8 cellular contexts compared by ENCODE assay signal in genomic region chr16:20944861-20945390, GRCh38. TPM values are rescaled to one million over a fixed set of nuclear protein-coding genes. Genes with fewer than 3 reads are reported as not detected.
DNase-seq lines count a peak whose midpoint lies in the region; ATAC-seq and TF ChIP-seq lines count a peak whose summit lies in the region.

No MANE protein-coding gene starts in this region.

- peak; percentile 44; the same call in 1 of the 2 replicates for TF ChIP-seq RAD21 in HCT116 (IDR thresholded peaks at IDR 0.05; ENCODE audit: low read depth)

- H3K4me3 ChIP-seq in HCT116 (replicated peaks in 1 of 2; ENCODE audit: low read depth in 1 of 2, low read length in 2 of 2) = no peak overlapping the region
- H3K4me3 ChIP-seq in neural progenitor cell = no peak overlapping the region

- RAD21 ChIA-PET in HCT116 (lab: Charles Lee; ENCODE audit: low non-redundant PET in 1 of 2, low total read pairs in 2 of 2, uncharacterized antibody in 2 of 2, unreplicated experiment in 2 of 2) = no interaction called here

- no peaks in the 10 kb centered on the region for H4K20me1 ChIP-seq in HCT116 (ENCODE audit: insufficient read depth)
- H4K20me1 ChIP-seq in neural progenitor cell (ENCODE audit: low read depth) = no peaks in the 10 kb centered on the region

- intact Hi-C loops in HCT116 (cut with micrococcal nuclease) = no loop called here

- H3K9ac ChIP-seq in HCT116 (ENCODE audit: low read length) (no peak overlapping the region), neural progenitor cell (no peak overlapping the region)

- no peaks in the 10 kb centered on the region for H3K27me3 ChIP-seq in HCT116 (ENCODE audit: insufficient read depth, low read length)
- H3K27me3 ChIP-seq in neural progenitor cell = no peaks in the 10 kb centered on the region

- DNase-seq in HCT116 (ENCODE audit: low read depth, low spot score) = no peak
- no peak for DNase-seq in T-helper 17 cell
- DNase-seq in central memory CD8-positive, alpha-beta T cell (ENCODE audit: low spot score in 2 of 2) = peak in 1 of 2 donors; percentile 12
- DNase-seq in stimulated activated CD4-positive, alpha-beta T cell treated with anti-CD3 and anti-CD28 coated beads, Interleukin-15, amount 100 ng/mL, for 48 hours (ENCODE audit: low read depth in 2 of 2) = peak; percentile 57 to 59
- DNase-seq in neural progenitor cell (ENCODE audit: low spot score) = no peak
- DNase-seq in cerebellum (ENCODE audit: low spot score) = no peak

- H3K4me1 ChIP-seq in HCT116 (ENCODE audit: control insufficient read depth in 1 of 2, insufficient read depth in 2 of 2, low read length in 2 of 2) (no peaks in the 10 kb centered on the region), neural progenitor cell (no peaks in the 10 kb centered on the region)

- H3K36me3 ChIP-seq in HCT116 (ENCODE audit: control insufficient read depth in 1 of 2, insufficient read depth in 2 of 2, low read length in 2 of 2) (no peaks in the 10 kb centered on the region), neural progenitor cell (no peaks in the 10 kb centered on the region)

- no peak overlapping the region for H3K4me3 Mint-ChIP-seq in T-helper 17 cell
- no peak overlapping the region for H3K4me3 Mint-ChIP-seq in central memory CD8-positive, alpha-beta T cell
- H3K4me3 Mint-ChIP-seq in neural progenitor cell = no peak overlapping the region

- no peaks in the 10 kb centered on the region for H3K36me3 Mint-ChIP-seq in T-helper 17 cell (ENCODE audit: low read depth)
- H3K36me3 Mint-ChIP-seq in central memory CD8-positive, alpha-beta T cell (ENCODE audit: insufficient read depth) = peaks cover 2% of the 10 kb centered on the region
- no peaks in the 10 kb centered on the region for H3K36me3 Mint-ChIP-seq in neural progenitor cell

- H3K9me3 Mint-ChIP-seq in central memory CD8-positive, alpha-beta T cell = no peaks in the 10 kb centered on the region
- no peaks in the 10 kb centered on the region for H3K9me3 Mint-ChIP-seq in neural progenitor cell

- no peaks in the 10 kb centered on the region for H3K79me2 ChIP-seq in HCT116 (ENCODE audit: insufficient read depth, low read length)
- no peaks in the 10 kb centered on the region for H3K79me2 ChIP-seq in neural progenitor cell (ENCODE audit: low read depth)

- no peaks in the 10 kb centered on the region for H3K27me3 Mint-ChIP-seq in T-helper 17 cell
- H3K27me3 Mint-ChIP-seq in central memory CD8-positive, alpha-beta T cell = no peaks in the 10 kb centered on the region
- H3K27me3 Mint-ChIP-seq in neural progenitor cell (ENCODE audit: insufficient read depth, low read depth) = peaks cover 2% of the 10 kb centered on the region

- POLR2A ChIA-PET in HCT116 (lab: Charles Lee) = no interaction called here

- TF ChIP-seq POLR2A in HCT116 (IDR thresholded peaks at IDR 0.05; ENCODE audit: borderline replicate concordance, extremely low read depth, insufficient read depth, insufficient read length) = no peak

- CTCF ChIA-PET in HCT116 (lab: Charles Lee) = interaction anchor here (1.0 kb wide), 1 partner anchor 95 kb away, joined by 5 read pairs; no protein-coding TSS in a partner anchor

- ATAC-seq in HCT116 (no peak; the same call in 1 of the 2 replicates), T-helper 17 cell (peak; percentile 80), HG03521 (IDR thresholded peaks at IDR 0.05; ENCODE audit: unreplicated experiment) (no peak), GM18909 (IDR thresholded peaks at IDR 0.05; ENCODE audit: poor library complexity, unreplicated experiment) (no peak)
- peak; percentile 52 for ATAC-seq in central memory CD8-positive, alpha-beta T cell (replicated peaks; ENCODE audit: extremely low read depth, poor library complexity, severe bottlenecking)

- no peaks in the 10 kb centered on the region for H3K9me2 ChIP-seq in HCT116 (ENCODE audit: insufficient read depth)

- no peak for TF ChIP-seq CTCF in HCT116 (IDR thresholded peaks at IDR 0.05 in 2 of 3, conservative IDR thresholded peaks at IDR 0.05 in 1 of 3; ENCODE audit: borderline replicate concordance in 1 of 3, insufficient read depth in 1 of 3, low read depth in 2 of 3, low read length in 2 of 3)
- no peak for TF ChIP-seq CTCF in neural progenitor cell (IDR thresholded peaks at IDR 0.05)

- H3K4me2 ChIP-seq in HCT116 (ENCODE audit: low read length) (no peak overlapping the region), neural progenitor cell (no peak overlapping the region)

- H3K9me3 ChIP-seq in HCT116 (ENCODE audit: control insufficient read depth in 1 of 2, insufficient read depth in 1 of 2, low read depth in 1 of 2, low read length in 2 of 2) = no peaks in the 10 kb centered on the region
- no peaks in the 10 kb centered on the region for H3K9me3 ChIP-seq in T-helper 17 cell (ENCODE audit: control insufficient read depth, low read length, poor library complexity, severe bottlenecking)
- H3K9me3 ChIP-seq in neural progenitor cell (ENCODE audit: low read depth) = no peaks in the 10 kb centered on the region

- H3K4me1 Mint-ChIP-seq in T-helper 17 cell = peaks cover 14% of the 10 kb centered on the region
- H3K4me1 Mint-ChIP-seq in central memory CD8-positive, alpha-beta T cell = peaks cover 7% of the 10 kb centered on the region
- no peaks in the 10 kb centered on the region for H3K4me1 Mint-ChIP-seq in neural progenitor cell

- no TSS peak for BruUV-seq in HCT116 (replicated peaks; lab: Mats Ljungman, UMichigan)

- H3F3A ChIP-seq in neural progenitor cell (ENCODE audit: low read depth) = no peaks in the 10 kb centered on the region

- H3K27ac ChIP-seq in HCT116 (ENCODE audit: low read depth, low read length) (no peak overlapping the region), neural progenitor cell (no peak overlapping the region)

- H2AFZ ChIP-seq in HCT116 (ENCODE audit: low read depth, low read length, poor library complexity, severe bottlenecking) = no peak overlapping the region
- H2AFZ ChIP-seq in neural progenitor cell (replicated peaks) = no peak overlapping the region

- H3K27ac Mint-ChIP-seq in T-helper 17 cell (peak overlapping the region; percentile 81), neural progenitor cell (no peak overlapping the region)
- no peak overlapping the region for H3K27ac Mint-ChIP-seq in central memory CD8-positive, alpha-beta T cell (ENCODE audit: low read depth)

TF ChIP-seq in HCT116, 20 proteins besides CTCF, POLR2A, EP300 and RAD21:
- no peak for TF ChIP-seq POLR2AphosphoS5 (IDR thresholded peaks at IDR 0.05; ENCODE audit: low read depth, low read length)
- no peak for TF ChIP-seq ZFX (IDR thresholded peaks at IDR 0.05)
- TF ChIP-seq ZBTB33 (IDR thresholded peaks at IDR 0.05; ENCODE audit: extremely low read depth, insufficient replicate concordance, low read length) = no peak
- TF ChIP-seq SIN3A (IDR thresholded peaks at IDR 0.05; ENCODE audit: low read depth) = no peak
- no peak for TF ChIP-seq EZH2phosphoT487 (IDR thresholded peaks at IDR 0.05; ENCODE audit: borderline replicate concordance)
- no peak for TF ChIP-seq CEBPB (IDR thresholded peaks at IDR 0.05; ENCODE audit: low read depth)
- no peak for TF ChIP-seq EGR1 (IDR thresholded peaks at IDR 0.05; ENCODE audit: low read depth)
- no peak for TF ChIP-seq CBX3 (IDR thresholded peaks at IDR 0.05; ENCODE audit: low read depth)
- no peak for TF ChIP-seq YY1 (IDR thresholded peaks at IDR 0.05; ENCODE audit: extremely low read depth, insufficient replicate concordance, low read depth, low read length)
- TF ChIP-seq EZH2 (IDR thresholded peaks at IDR 0.05) = no peak
- TF ChIP-seq SP1 (IDR thresholded peaks at IDR 0.05; ENCODE audit: low read depth) = no peak
- no peak for TF ChIP-seq JUND (IDR thresholded peaks at IDR 0.05)
- TF ChIP-seq TCF7L2 (IDR thresholded peaks at IDR 0.05; ENCODE audit: borderline replicate concordance, extremely low read depth, insufficient read depth, insufficient read length) = no peak

RNA-seq across cellular contexts. Expression of gene LYRM1, which starts 44.4 kb away (rescaled TPM):
- total RNA-seq in HCT116 (2021; ENCODE audit: unreplicated experiment) (26.7 TPM), T-helper 17 cell (10 to 100 TPM; 15.0 to 20.1 TPM), neural progenitor cell (ENCODE audit: low replicate concordance) (60.5 and 61.8 TPM in 2 replicates), cerebellum (29.3 TPM)
- polyA plus RNA-seq in HCT116 (2012) = 41.5 and 44.9 TPM in 2 replicates

RNA-seq across cellular contexts. Expression of gene DCUN1D3, which starts 44.8 kb away (rescaled TPM):
- total RNA-seq in HCT116 (2021; ENCODE audit: unreplicated experiment) = 16.4 TPM
- polyA plus RNA-seq in HCT116 (2012) = 7.4 and 7.7 TPM in 2 replicates
- 1 to 10 TPM; 3.9 to 4.0 TPM for total RNA-seq in T-helper 17 cell
- total RNA-seq in neural progenitor cell (ENCODE audit: low replicate concordance) = 15.4 and 18.2 TPM in 2 replicates
- 9.7 TPM for total RNA-seq in cerebellum

Comparison
In these comparisons a context has a peak if more than half of its experiments do, and no peak if none do; other contexts are left out.
1. ATAC-seq: peak in T-helper 17 cell (single experiment) and central memory CD8-positive, alpha-beta T cell (single experiment); none in HCT116 (single experiment), HG03521 (single experiment) and GM18909 (single experiment).
2. DNase-seq: peak in stimulated activated CD4-positive, alpha-beta T cell treated with anti-CD3 and anti-CD28 coated beads, Interleukin-15, amount 100 ng/mL, for 48 hours (2 of 2); none in HCT116 (single experiment), T-helper 17 cell (0 of 3), neural progenitor cell (single experiment) and cerebellum (single experiment).